ENCODE assay signal across 11 cellular contexts in the genomic region with DNA sequence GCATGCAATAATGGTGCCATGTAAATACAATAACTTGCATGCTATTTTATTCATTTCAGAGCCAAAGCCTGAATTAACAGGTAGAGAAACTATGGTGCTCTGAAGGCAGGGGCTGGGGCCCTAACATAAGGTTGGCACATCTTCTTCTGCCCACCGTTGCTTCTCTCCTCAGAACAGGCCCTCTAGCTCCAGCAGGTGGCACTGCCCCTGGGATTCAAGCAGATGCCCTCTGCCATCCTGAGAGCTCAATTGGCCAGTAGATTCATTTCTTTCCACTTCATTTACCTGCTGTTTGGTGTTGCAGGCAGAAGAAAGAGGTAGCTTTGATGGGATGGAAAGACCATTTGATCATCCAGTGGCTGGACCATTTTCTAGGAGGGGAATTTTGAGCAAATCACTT.
DNase-seq lines count a peak whose midpoint lies in the region; ATAC-seq and TF ChIP-seq lines count a peak whose summit lies in the region.
"Had no signal": no experiment of that assay in that cellular context is flagged by ENCODE, and none has a peak within 500 bp of the region (broad histone marks: within the 10 kb centered on the region; RNA-seq: fewer than 3 reads in every experiment).

No MANE protein-coding gene starts in this region.

- in situ Hi-C loops in ACHN (cut with HindIII; ENCODE audit: low pct_ligation_motif_present, low pct_unique_long_range_greater_than_20kb, low sequenced_read_pairs), result no loop called here

- no peak for TF ChIP-seq POLR2A in heart left ventricle (IDR thresholded peaks at IDR 0.05)

- H3K9me3 ChIP-seq in heart left ventricle, result no peaks in the 10 kb centered on the region

- no peak for ATAC-seq in heart left ventricle

- intact Hi-C loops in heart left ventricle (cut with DNase I), result no loop called here

- H3K36me3 ChIP-seq in heart left ventricle, result no peaks in the 10 kb centered on the region

- H3K27ac ChIP-seq in heart left ventricle, result no peak overlapping the region
- H3K27ac ChIP-seq: HL-60 had no signal

- WGBS in heart left ventricle, 4 donors, result 67 to 83% (median 69%) methylated on average over 1 of the region's 1 CpG

- no peaks in the 10 kb centered on the region for H3K4me1 ChIP-seq in heart left ventricle

- DNase-seq in ACHN (peak; percentile 43), D341Med (ENCODE audit: low spot score) (peak; percentile 43), NCI-H526 (lab: John Stamatoyannopoulos, UW) (peak; percentile 14 to 36), dermis blood vessel endothelial cell (peak; percentile 17), epidermal melanocyte (ENCODE audit: insufficient read length, low spot score) (no peak), heart left ventricle (no peak), AG20443 (ENCODE audit: low spot score) (no peak)
- no peak for DNase-seq in stimulated activated CD4-positive, alpha-beta T cell treated with anti-CD3 and anti-CD28 coated beads, Interleukin-2, amount 100 ng/mL, for 24 hours
- DNase-seq: central memory CD4-positive, alpha-beta T cell; nephron progenitor cell had no signal

- no peak overlapping the region for H3K4me3 ChIP-seq in heart left ventricle

- H3K27me3 ChIP-seq in heart left ventricle, result peaks cover 0 to 20% (median 0%) of the 10 kb centered on the region in 9 donors

- TF ChIP-seq CTCF in heart left ventricle (IDR thresholded peaks at IDR 0.05), result peak in 1 of 12 donors; percentile 9

Comparison
In these comparisons a context has a peak if more than half of its experiments do, and no peak if none do; other contexts are left out.
1. DNase-seq: peak in ACHN (single experiment), D341Med (single experiment), NCI-H526 (2 of 2) and dermis blood vessel endothelial cell (single experiment); none in epidermal melanocyte (single experiment), heart left ventricle (0 of 5), stimulated activated CD4-positive, alpha-beta T cell treated with anti-CD3 and anti-CD28 coated beads, Interleukin-2, amount 100 ng/mL, for 24 hours (0 of 2) and AG20443 (single experiment).